Comparison of ENCODE assay signal across 15 cellular contexts in genomic region chr10:3108033-3108432, GRCh38. TPM values are rescaled to one million over a fixed set of nuclear protein-coding genes. Genes with fewer than 3 reads are reported as not detected.
A peak's percentile ranks its signal among the peaks of the same experiment; 100 is the strongest.
DNase-seq lines count a peak whose midpoint lies in the region; ATAC-seq and TF ChIP-seq lines count a peak whose summit lies in the region.
"Had no signal": no experiment of that assay in that cellular context is flagged by ENCODE, and none has a peak within 500 bp of the region (broad histone marks: within the 10 kb centered on the region; RNA-seq: fewer than 3 reads in every experiment).

No MANE protein-coding gene starts in this region.

- TF ChIP-seq POLR2A in adrenal gland (IDR thresholded peaks at IDR 0.05), result no peak
- no peak for TF ChIP-seq POLR2A in ovary (IDR thresholded peaks at IDR 0.05)

- TF ChIP-seq CTCF in adrenal gland (IDR thresholded peaks at IDR 0.05) (no peak), dorsolateral prefrontal cortex (IDR thresholded peaks at IDR 0.05 in 54 of 56, conservative IDR thresholded peaks at IDR 0.05 in 2 of 56; ENCODE audit: low read depth in 1 of 56, partially characterized antibody in 56 of 56) (no peak), ovary (IDR thresholded peaks at IDR 0.05) (no peak), tibial artery (IDR thresholded peaks at IDR 0.05) (no peak)

- H3K36me3 Mint-ChIP-seq in activated naive CD8-positive, alpha-beta T cell treated with anti-CD3 and anti-CD28 coated beads, Interleukin-2, amount 50 U/mL, for 24 hours (ENCODE audit: low read depth), result peaks cover 76% of the 10 kb centered on the region
- H3K36me3 Mint-ChIP-seq in activated CD4-positive, alpha-beta T cell treated with anti-CD3 and anti-CD28 coated beads, Interleukin-2, amount 10 ng/mL, durations not matched to agents 24 days and 14 days (ENCODE audit: low read depth), result peaks cover 80% of the 10 kb centered on the region

- no peak for TF ChIP-seq EP300 in ovary (IDR thresholded peaks at IDR 0.05)

- no peak for ATAC-seq in activated naive CD8-positive, alpha-beta T cell treated with anti-CD3 and anti-CD28 coated beads, Interleukin-2, amount 50 U/mL, for 24 hours
- ATAC-seq: activated CD4-positive, alpha-beta T cell treated with anti-CD3 and anti-CD28 coated beads for 36 hours; activated naive CD4-positive, alpha-beta T cell treated with anti-CD3 and anti-CD28 coated beads, Interleukin-2, amount 50 U/mL, for 72 hours had no signal

- no peak overlapping the region for H3K27ac Mint-ChIP-seq in activated naive CD8-positive, alpha-beta T cell treated with anti-CD3 and anti-CD28 coated beads, Interleukin-2, amount 50 U/mL, for 24 hours
- H3K27ac Mint-ChIP-seq in activated CD4-positive, alpha-beta T cell treated with anti-CD3 and anti-CD28 coated beads, Interleukin-2, amount 10 ng/mL, durations not matched to agents 24 days and 14 days, result no peak overlapping the region
- H3K27ac Mint-ChIP-seq: activated CD4-positive, alpha-beta T cell treated with anti-CD3 and anti-CD28 coated beads for 36 hours; naive B cell had no signal

- H3K9me3 Mint-ChIP-seq in activated naive CD8-positive, alpha-beta T cell treated with anti-CD3 and anti-CD28 coated beads, Interleukin-2, amount 50 U/mL, for 24 hours, result no peaks in the 10 kb centered on the region
- H3K9me3 Mint-ChIP-seq in activated CD4-positive, alpha-beta T cell treated with anti-CD3 and anti-CD28 coated beads, Interleukin-2, amount 10 ng/mL, durations not matched to agents 24 days and 14 days, result no peaks in the 10 kb centered on the region
- H3K9me3 Mint-ChIP-seq: activated naive CD4-positive, alpha-beta T cell treated with anti-CD3 and anti-CD28 coated beads, Interleukin-2, amount 50 U/mL, for 72 hours; CD14-positive monocyte; naive B cell had no signal

- H3K4me1 ChIP-seq in adrenal gland (replicated peaks in 1 of 2) (peaks cover 4% of the 10 kb centered on the region in 2 donors), ovary (ENCODE audit: insufficient read depth) (no peaks in the 10 kb centered on the region), tibial artery (peaks cover 0 to 51% (median 7%) of the 10 kb centered on the region in 4 donors)

- no peaks in the 10 kb centered on the region for H3K27me3 ChIP-seq in adrenal gland
- H3K27me3 ChIP-seq in dorsolateral prefrontal cortex, result no peaks in the 10 kb centered on the region
- no peaks in the 10 kb centered on the region for H3K27me3 ChIP-seq in ovary
- no peaks in the 10 kb centered on the region for H3K27me3 ChIP-seq in tibial artery

- DNase-seq in adrenal gland, result no peak
- DNase-seq in dorsolateral prefrontal cortex, result no peak
- no peak for DNase-seq in ovary
- DNase-seq in tibial artery, result no peak
- no peak for DNase-seq in DMS153 (lab: John Stamatoyannopoulos, UW)
- DNase-seq in activated naive CD8-positive, alpha-beta T cell treated with anti-CD3 and anti-CD28 coated beads, Interleukin-2, amount 50 U/mL, for 24 hours, result no peak
- DNase-seq in activated CD4-positive, alpha-beta T cell treated with anti-CD3 and anti-CD28 coated beads, Interleukin-2, amount 10 ng/mL, durations not matched to agents 24 days and 14 days, result no peak
- DNase-seq: activated CD4-positive, alpha-beta T cell treated with anti-CD3 and anti-CD28 coated beads for 36 hours; activated T-cell treated with anti-CD3 and anti-CD28 coated beads for 4 hours; DMS79 treated with DMSO at 0.1 percent for 48 hours; naive B cell; NCI-H82; stimulated activated CD4-positive, alpha-beta T cell treated with anti-CD3 and anti-CD28 coated beads, Interleukin-2, amount 100 ng/mL, for 48 hours had no signal

- H3K4me1 Mint-ChIP-seq in activated naive CD8-positive, alpha-beta T cell treated with anti-CD3 and anti-CD28 coated beads, Interleukin-2, amount 50 U/mL, for 24 hours, result peaks cover 3% of the 10 kb centered on the region
- H3K4me1 Mint-ChIP-seq in activated CD4-positive, alpha-beta T cell treated with anti-CD3 and anti-CD28 coated beads, Interleukin-2, amount 10 ng/mL, durations not matched to agents 24 days and 14 days, result no peaks in the 10 kb centered on the region
- H3K4me1 Mint-ChIP-seq: activated CD4-positive, alpha-beta T cell treated with anti-CD3 and anti-CD28 coated beads for 36 hours; CD14-positive monocyte had no signal

- H3K27me3 Mint-ChIP-seq in activated naive CD8-positive, alpha-beta T cell treated with anti-CD3 and anti-CD28 coated beads, Interleukin-2, amount 50 U/mL, for 24 hours, result no peaks in the 10 kb centered on the region
- no peaks in the 10 kb centered on the region for H3K27me3 Mint-ChIP-seq in activated CD4-positive, alpha-beta T cell treated with anti-CD3 and anti-CD28 coated beads, Interleukin-2, amount 10 ng/mL, durations not matched to agents 24 days and 14 days
- H3K27me3 Mint-ChIP-seq: activated CD4-positive, alpha-beta T cell treated with anti-CD3 and anti-CD28 coated beads for 36 hours; naive B cell had no signal

- WGBS in adrenal gland, 4 donors, result 68 to 83% (median 75%) methylated on average over 8 of the region's 8 CpGs
- 66 to 81% (median 76%) methylated on average over 8 of the region's 8 CpGs for WGBS in ovary, 3 donors

- no peaks in the 10 kb centered on the region for H3K9me3 ChIP-seq in adrenal gland (replicated peaks in 1 of 3)
- H3K9me3 ChIP-seq in ovary, result no peaks in the 10 kb centered on the region
- H3K9me3 ChIP-seq in tibial artery, result no peaks in the 10 kb centered on the region

- H3K4me3 ChIP-seq in adrenal gland, result no peak overlapping the region
- peak overlapping the region in 46 of 59 donors; percentile 5 to 61 (median 36) for H3K4me3 ChIP-seq in dorsolateral prefrontal cortex
- H3K4me3 ChIP-seq in ovary, result no peak overlapping the region
- H3K4me3 ChIP-seq in tibial artery, result no peak overlapping the region

- no peak overlapping the region for H3K4me3 Mint-ChIP-seq in activated naive CD8-positive, alpha-beta T cell treated with anti-CD3 and anti-CD28 coated beads, Interleukin-2, amount 50 U/mL, for 24 hours
- H3K4me3 Mint-ChIP-seq in activated CD4-positive, alpha-beta T cell treated with anti-CD3 and anti-CD28 coated beads, Interleukin-2, amount 10 ng/mL, durations not matched to agents 24 days and 14 days, result no peak overlapping the region
- H3K4me3 Mint-ChIP-seq: activated CD4-positive, alpha-beta T cell treated with anti-CD3 and anti-CD28 coated beads for 36 hours; CD14-positive monocyte had no signal

- intact Hi-C loops in adrenal gland (cut with DNase I) (no loop called here), dorsolateral prefrontal cortex (cut with DNase I) (loop anchor here in 1 of 2 donors (5.0 kb wide), 1 partner anchor 64 kb away; the partner anchor contains the start of gene PITRM1), ovary (cut with DNase I) (no loop called here), tibial artery (cut with DNase I; ENCODE audit: low total_unique reads) (no loop called here)
- intact Hi-C loops in activated CD4-positive, alpha-beta T cell treated with anti-CD3 and anti-CD28 coated beads, Interleukin-2, amount 10 ng/mL, durations not matched to agents 24 days and 14 days (cut with micrococcal nuclease), result no loop called here

- H3K27ac ChIP-seq in adrenal gland (peak overlapping the region; percentile 74 to 95 (median 88)), dorsolateral prefrontal cortex (peak overlapping the region in 52 of 59 donors; percentile 5 to 90 (median 71)), ovary (peak overlapping the region; percentile 45 to 46), tibial artery (peak overlapping the region; percentile 75 to 80)

- H3K36me3 ChIP-seq in adrenal gland (replicated peaks in 1 of 2) (no peaks in the 10 kb centered on the region), ovary (no peaks in the 10 kb centered on the region), tibial artery (peaks cover 42 to 73% (median 72%) of the 10 kb centered on the region in 3 donors)

RNA-seq across cellular contexts. Expression of gene PFKP, which starts 40.7 kb away (rescaled TPM):
- 10 to 100 TPM in 7 of 8 donors, 1 to 10 TPM in 1; 8.8 to 46.6 (median 16.1) TPM for total RNA-seq in adrenal gland
- polyA plus RNA-seq in adrenal gland, result 10 to 100 TPM; 15.9 to 40.9 (median 16.9) TPM
- 100 to 1,000 TPM; 129 to 619 (median 286) TPM for total RNA-seq in dorsolateral prefrontal cortex
- 10 to 100 TPM; 12.4 to 43.4 (median 23.1) TPM for total RNA-seq in ovary
- 10 to 100 TPM; 19.6 to 74.9 TPM for polyA plus RNA-seq in ovary
- total RNA-seq in activated CD4-positive, alpha-beta T cell treated with anti-CD3 and anti-CD28 coated beads, Interleukin-2, amount 10 ng/mL, durations not matched to agents 24 days and 14 days, result 284 and 294 TPM in 2 replicates

Comparison
In these comparisons a context has a peak if more than half of its experiments do, and no peak if none do; other contexts are left out.
1. H3K4me3 ChIP-seq: peak in dorsolateral prefrontal cortex (46 of 59); none in adrenal gland (0 of 4), ovary (single experiment) and tibial artery (0 of 2).
2. Peak in every context shown above with its lines, with median percentiles within 50 percentile points of each other: H3K27ac ChIP-seq.